In the genomic region with DNA sequence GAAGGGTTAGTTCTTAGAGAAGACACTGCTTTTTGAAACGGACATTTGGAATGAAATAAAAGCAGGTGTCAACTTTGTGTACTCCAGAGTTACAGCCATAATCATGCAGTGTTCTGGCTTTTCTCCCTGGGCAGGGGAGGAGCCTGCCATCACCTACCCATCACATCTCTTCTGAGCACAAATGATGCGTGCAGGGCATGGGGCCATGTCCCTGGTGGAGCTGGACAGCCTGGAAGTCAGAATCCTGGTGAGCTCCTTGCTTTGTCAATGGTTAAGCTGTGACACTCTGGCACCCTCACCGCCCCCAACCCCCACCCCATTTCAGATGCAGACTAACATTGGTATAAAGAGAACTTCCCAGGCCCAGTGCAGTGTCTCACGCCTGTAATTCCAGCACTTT, we compare ENCODE assay signal across 20 cellular contexts. TPM values are rescaled to one million over a fixed set of nuclear protein-coding genes. Genes with fewer than 3 reads are reported as not detected.
DNase-seq lines count a peak whose midpoint lies in the region; ATAC-seq, FAIRE-seq and TF ChIP-seq lines count a peak whose summit lies in the region.
"Had no signal": no experiment of that assay in that cellular context is flagged by ENCODE, and none has a peak within 500 bp of the region (broad histone marks: within the 10 kb centered on the region; RNA-seq: fewer than 3 reads in every experiment).

No MANE protein-coding gene starts in this region.

- DNase-seq in activated CD8-positive, alpha-beta memory T cell treated with anti-CD3 and anti-CD28 coated beads for 24 hours = peak; percentile 19
- DNase-seq in activated CD8-positive, alpha-beta memory T cell treated with anti-CD3 and anti-CD28 coated beads, Interleukin-2, amount 10 ng/mL, durations not matched to agents 7 days and 5 days = no peak
- DNase-seq in heart left ventricle = peak in 2 of 5 donors; percentile 52 to 62
- DNase-seq in right cardiac atrium = peak in 2 of 3 donors; percentile 61 to 72
- peak; percentile 48 for DNase-seq in type B pancreatic cell (ENCODE audit: extremely low spot score, unreplicated experiment)
- no peak for DNase-seq in small intestine
- DNase-seq: KBM-7; NCI-H1105 treated with DMSO at 0.1 percent for 48 hours; NCI-H2029; NCI-H446 treated with DMSO at 0.1 percent for 48 hours; NCI-H526; NCI-H82; NK-92 treated with Interleukin-12 subunit alpha and Interleukin-12 subunit beta, amount 100 ng/mL, for 24 hours; PC-3 had no signal

- H3K4me1 Mint-ChIP-seq in activated CD8-positive, alpha-beta memory T cell treated with anti-CD3 and anti-CD28 coated beads, Interleukin-2, amount 10 ng/mL, durations not matched to agents 7 days and 5 days = no peaks in the 10 kb centered on the region
- H3K4me1 Mint-ChIP-seq in type B pancreatic cell (ENCODE audit: unreplicated experiment) = no peaks in the 10 kb centered on the region

- H3K27me3 ChIP-seq in heart left ventricle (no peaks in the 10 kb centered on the region), right cardiac atrium (ENCODE audit: control insufficient read depth, insufficient read depth) (no peaks in the 10 kb centered on the region), small intestine (ENCODE audit: control insufficient read depth in 2 of 2, insufficient read depth in 2 of 2, low read length in 2 of 2) (no peaks in the 10 kb centered on the region)
- H3K27me3 ChIP-seq: SJSA1 had no signal

- CTCF ChIA-PET in activated CD8-positive, alpha-beta memory T cell treated with anti-CD3 and anti-CD28 coated beads, Interleukin-2, amount 10 ng/mL, durations not matched to agents 7 days and 5 days (lab: Charles Lee) = interaction anchor here (1.3 kb wide), 1 partner anchor 9 kb away, joined by 4 read pairs; no protein-coding TSS in a partner anchor

- TF ChIP-seq CTCF in heart left ventricle (IDR thresholded peaks at IDR 0.05) (no peak), type B pancreatic cell (conservative IDR thresholded peaks at IDR 0.05) (no peak)

- H3K36me3 ChIP-seq in heart left ventricle (no peaks in the 10 kb centered on the region), small intestine (ENCODE audit: control insufficient read depth in 2 of 2, insufficient read depth in 2 of 2, low read length in 2 of 2) (no peaks in the 10 kb centered on the region)
- H3K36me3 ChIP-seq: SJSA1 had no signal

- H3K27me3 Mint-ChIP-seq in activated CD8-positive, alpha-beta memory T cell treated with anti-CD3 and anti-CD28 coated beads, Interleukin-2, amount 10 ng/mL, durations not matched to agents 7 days and 5 days = peaks cover 9% of the 10 kb centered on the region
- peaks cover 10% of the 10 kb centered on the region for H3K27me3 Mint-ChIP-seq in type B pancreatic cell

- ATAC-seq in activated CD8-positive, alpha-beta memory T cell treated with anti-CD3 and anti-CD28 coated beads, Interleukin-2, amount 10 ng/mL, durations not matched to agents 7 days and 5 days = no peak
- ATAC-seq in heart left ventricle (peak; percentile 77 to 81 (median 79)), right cardiac atrium (peak; percentile 64 to 65), GM18498 (IDR thresholded peaks at IDR 0.05; ENCODE audit: unreplicated experiment) (no peak), GM18517 (IDR thresholded peaks at IDR 0.05; ENCODE audit: unreplicated experiment) (no peak)
- ATAC-seq: HCT116 had no signal

- no peak for TF ChIP-seq POLR2A in heart left ventricle (IDR thresholded peaks at IDR 0.05)

- H3K9me3 Mint-ChIP-seq in activated CD8-positive, alpha-beta memory T cell treated with anti-CD3 and anti-CD28 coated beads, Interleukin-2, amount 10 ng/mL, durations not matched to agents 7 days and 5 days (ENCODE audit: low read depth) = no peaks in the 10 kb centered on the region
- no peaks in the 10 kb centered on the region for H3K9me3 Mint-ChIP-seq in type B pancreatic cell

- no peak for FAIRE-seq in small intestine (lab: Jason Lieb, UNC)
- FAIRE-seq: D721Med, G401.6 had no signal

- H3K4me3 Mint-ChIP-seq in activated CD8-positive, alpha-beta memory T cell treated with anti-CD3 and anti-CD28 coated beads, Interleukin-2, amount 10 ng/mL, durations not matched to agents 7 days and 5 days = no peak overlapping the region
- no peak overlapping the region for H3K4me3 Mint-ChIP-seq in type B pancreatic cell

- no peaks in the 10 kb centered on the region for H3K36me3 Mint-ChIP-seq in activated CD8-positive, alpha-beta memory T cell treated with anti-CD3 and anti-CD28 coated beads, Interleukin-2, amount 10 ng/mL, durations not matched to agents 7 days and 5 days
- no peaks in the 10 kb centered on the region for H3K36me3 Mint-ChIP-seq in type B pancreatic cell

- no peak overlapping the region for H3K4me3 ChIP-seq in heart left ventricle
- no peak overlapping the region for H3K4me3 ChIP-seq in right cardiac atrium (ENCODE audit: low read length)
- H3K4me3 ChIP-seq in small intestine (ENCODE audit: low read depth in 1 of 2, low read length in 2 of 2) = no peak overlapping the region
- H3K4me3 ChIP-seq: SJSA1 had no signal

- H3K9me3 ChIP-seq in heart left ventricle (no peaks in the 10 kb centered on the region), right cardiac atrium (ENCODE audit: control insufficient read depth, low read length) (no peaks in the 10 kb centered on the region), small intestine (ENCODE audit: control insufficient read depth, low read depth) (no peaks in the 10 kb centered on the region)

- intact Hi-C loops in heart left ventricle (cut with DNase I) (loop anchor here in 3 of 10 donors (5.0 to 10.0 kb wide), 4 partner anchors 106 to 199 kb away; no protein-coding TSS in a partner anchor), right cardiac atrium (cut with DNase I) (loop anchor here in 3 of 4 donors (10.0 kb wide), 2 partner anchors 109 to 199 kb away; no protein-coding TSS in a partner anchor)

- WGBS in heart left ventricle, 4 donors = 42 to 66% (median 58%) methylated on average over 4 of the region's 4 CpGs
- WGBS in right cardiac atrium = 50% methylated on average over 4 of the region's 4 CpGs
- 56 to 72% (median 66%) methylated on average over 4 of the region's 4 CpGs for WGBS in small intestine, 3 donors

- no peak overlapping the region for H3K27ac Mint-ChIP-seq in activated CD8-positive, alpha-beta memory T cell treated with anti-CD3 and anti-CD28 coated beads, Interleukin-2, amount 10 ng/mL, durations not matched to agents 7 days and 5 days
- H3K27ac Mint-ChIP-seq in type B pancreatic cell = no peak overlapping the region

- H3K4me1 ChIP-seq in heart left ventricle = peaks cover 0 to 4% (median 0%) of the 10 kb centered on the region in 12 donors
- no peaks in the 10 kb centered on the region for H3K4me1 ChIP-seq in right cardiac atrium (ENCODE audit: control insufficient read depth, insufficient read depth, low read length)
- no peaks in the 10 kb centered on the region for H3K4me1 ChIP-seq in small intestine (ENCODE audit: control insufficient read depth in 2 of 2, insufficient read depth in 1 of 2, low read depth in 1 of 2, low read length in 1 of 2)
- H3K4me1 ChIP-seq: SJSA1 had no signal

- peak overlapping the region in 3 of 12 donors; percentile 14 to 22 (median 20) for H3K27ac ChIP-seq in heart left ventricle
- peak overlapping the region; percentile 41 for H3K27ac ChIP-seq in right cardiac atrium (ENCODE audit: low read length)
- no peak overlapping the region for H3K27ac ChIP-seq in small intestine (ENCODE audit: low read depth in 1 of 2, low read length in 1 of 2)
- H3K27ac ChIP-seq: SJSA1 had no signal

RNA-seq across cellular contexts. Expression of a gene that starts 53.1 kb away (rescaled TPM):
- 10 to 100 TPM; 25.1 to 36.7 TPM for total RNA-seq in activated CD8-positive, alpha-beta memory T cell treated with anti-CD3 and anti-CD28 coated beads, Interleukin-2, amount 10 ng/mL, durations not matched to agents 7 days and 5 days
- total RNA-seq in heart left ventricle (10 to 100 TPM; 10.3 to 29.1 (median 23.4) TPM), right cardiac atrium (10 to 100 TPM; 20.6 to 29.1 (median 26.6) TPM), type B pancreatic cell (ENCODE audit: low replicate concordance) (20.2 and 23.1 TPM in 2 replicates)
- polyA plus RNA-seq in heart left ventricle (10 to 100 TPM; 25.6 to 40.2 TPM), right cardiac atrium (41.6 TPM), small intestine (10 to 100 TPM; 20.0 to 30.8 (median 20.4) TPM)

Comparison
In these comparisons a context has a peak if more than half of its experiments do, and no peak if none do; other contexts are left out.
1. DNase-seq: peak in activated CD8-positive, alpha-beta memory T cell treated with anti-CD3 and anti-CD28 coated beads for 24 hours (single experiment), right cardiac atrium (2 of 3) and type B pancreatic cell (single experiment); none in activated CD8-positive, alpha-beta memory T cell treated with anti-CD3 and anti-CD28 coated beads, Interleukin-2, amount 10 ng/mL, durations not matched to agents 7 days and 5 days (single experiment) and small intestine (single experiment).
2. ATAC-seq: peak in heart left ventricle (4 of 4) and right cardiac atrium (2 of 2); none in activated CD8-positive, alpha-beta memory T cell treated with anti-CD3 and anti-CD28 coated beads, Interleukin-2, amount 10 ng/mL, durations not matched to agents 7 days and 5 days (single experiment), GM18498 (single experiment) and GM18517 (single experiment).